8 cellular contexts compared by ENCODE assay signal in genomic region chr6:11044712-11045167, GRCh38. TPM values are rescaled to one million over a fixed set of nuclear protein-coding genes. Genes with fewer than 3 reads are reported as not detected.
A peak's percentile ranks its signal among the peaks of the same experiment; 100 is the strongest.
DNase-seq lines count a peak whose midpoint lies in the region; TF ChIP-seq lines count a peak whose summit lies in the region.

No MANE protein-coding gene starts in this region.

- POLR2A ChIA-PET in BJ (lab: Charles Lee) = no interaction called here

- H3K9me3 Mint-ChIP-seq in IgD-negative memory B cell = no peaks in the 10 kb centered on the region
- H3K9me3 Mint-ChIP-seq in neural crest cell = no peaks in the 10 kb centered on the region

- no peaks in the 10 kb centered on the region for H3K36me3 Mint-ChIP-seq in IgD-negative memory B cell
- H3K36me3 Mint-ChIP-seq in neural crest cell (ENCODE audit: low read depth) = no peaks in the 10 kb centered on the region

- peaks cover 0 to 12% (median 2%) of the 10 kb centered on the region in 3 donors for H3K4me1 Mint-ChIP-seq in IgD-negative memory B cell
- peaks cover 8% of the 10 kb centered on the region for H3K4me1 Mint-ChIP-seq in neural crest cell

- DNase-seq in BJ (ENCODE audit: low read depth) (no peak), choroid plexus epithelial cell (ENCODE audit: low read depth) (no peak), neural crest cell (ENCODE audit: low read depth, low spot score) (no peak), anterior cingulate cortex (lab: John Stamatoyannopoulos, UW) (no peak), SHP77 treated with DMSO at 0.1 percent for 48 hours (lab: John Stamatoyannopoulos, UW) (no peak)
- no peak for DNase-seq in activated CD4-positive, CD25-positive, alpha-beta regulatory T cell (lab: John Stamatoyannopoulos, UW)
- DNase-seq in activated CD8-positive, alpha-beta memory T cell treated with anti-CD3 and anti-CD28 coated beads, Interleukin-2, amount 50 U/mL, for 4 hours = no peak

- peaks cover 16% of the 10 kb centered on the region for H3K27me3 ChIP-seq in BJ (ENCODE audit: control insufficient read depth, insufficient read depth, low read length)

- H3K27me3 Mint-ChIP-seq in IgD-negative memory B cell = peaks cover 42% of the 10 kb centered on the region
- H3K27me3 Mint-ChIP-seq in neural crest cell (ENCODE audit: low read depth) = peaks cover 66% of the 10 kb centered on the region

- H3K36me3 ChIP-seq in BJ (ENCODE audit: control insufficient read depth, insufficient read depth, low read length) = no peaks in the 10 kb centered on the region

- H3K27ac Mint-ChIP-seq in IgD-negative memory B cell (peak overlapping the region in 1 of 3 donors; percentile 83), neural crest cell (ENCODE audit: unreplicated experiment) (no peak overlapping the region)

- H3K4me3 ChIP-seq in BJ (ENCODE audit: low read depth, low read length) = peak overlapping the region; percentile 41
- peak overlapping the region; percentile 56 for H3K4me3 ChIP-seq in choroid plexus epithelial cell (ENCODE audit: low read depth, low read length)

- no peak for TF ChIP-seq CTCF in BJ (IDR thresholded peaks at IDR 0.05; ENCODE audit: insufficient read depth, low read depth, low read length)
- no peak for TF ChIP-seq CTCF in choroid plexus epithelial cell (conservative IDR thresholded peaks at IDR 0.05; ENCODE audit: low read depth, low read length)
- no peak for TF ChIP-seq CTCF in neural crest cell (conservative IDR thresholded peaks at IDR 0.05)

- CTCF ChIA-PET in BJ (lab: Yijun Ruan, JAX) = interaction anchor here (1.0 to 1.9 kb wide), 2 partner anchors 90 to 464 kb away, joined by 3 to 6 read pairs; no protein-coding TSS in a partner anchor

- peak overlapping the region; percentile 60 to 93 (median 81) for H3K4me3 Mint-ChIP-seq in IgD-negative memory B cell
- peak overlapping the region; percentile 89 for H3K4me3 Mint-ChIP-seq in neural crest cell

RNA-seq across cellular contexts. Expression of gene ELOVL2, which starts 0.6 kb away (rescaled TPM):
- polyA plus RNA-seq in BJ (2011; rRNA removed) (0.17 and 0.21 TPM in 2 replicates), IgD-negative memory B cell (not detected)
- polyA minus RNA-seq in BJ (2011; rRNA and poly(A)+ RNA removed) = 0.05 and 0.31 TPM in 2 replicates
- total RNA-seq in neural crest cell = 12.8 and 13.8 TPM in 2 replicates

RNA-seq across cellular contexts. Expression of gene SMIM13, which starts 48.9 kb away (rescaled TPM):
- 3.0 and 5.3 TPM in 2 replicates for polyA plus RNA-seq in BJ (2011; rRNA removed)
- polyA minus RNA-seq in BJ (2011; rRNA and poly(A)+ RNA removed) = 2.7 and 3.3 TPM in 2 replicates
- polyA plus RNA-seq in IgD-negative memory B cell = 1.9 TPM
- 12.3 and 13.3 TPM in 2 replicates for total RNA-seq in neural crest cell
